In genomic region chr19:1260749-1261511, GRCh38 we compare ENCODE assay signal across 8 cellular contexts. TPM values are rescaled to one million over a fixed set of nuclear protein-coding genes. Genes with fewer than 3 reads are reported as not detected.
DNase-seq lines count a peak whose midpoint lies in the region; ATAC-seq, FAIRE-seq and TF ChIP-seq lines count a peak whose summit lies in the region.

No MANE protein-coding gene starts in this region.

- DNase-seq in GM13976 (ENCODE audit: low spot score) (peak; percentile 96), NCI-H187 treated with DMSO at 0.1 percent for 48 hours (lab: John Stamatoyannopoulos, UW) (peak; percentile 77), T-helper 17 cell (peak; percentile 96 to 98 (median 98)), amygdala (lab: John Stamatoyannopoulos, UW) (peak; percentile 54 to 96 (median 91)), right atrium auricular region (ENCODE audit: low spot score) (peak; percentile 96), putamen (ENCODE audit: low spot score) (peak; percentile 95), urothelium cell line (ENCODE audit: low spot score) (peak; percentile 90)

- H3K36me3 ChIP-seq in right atrium auricular region = peaks cover 24% of the 10 kb centered on the region

- in situ Hi-C loops in GM13976 (cut with MboI; ENCODE audit: low sequenced_read_pairs, unreplicated experiment) = no loop called here

- no peaks in the 10 kb centered on the region for H3K27me3 Mint-ChIP-seq in T-helper 17 cell

- FAIRE-seq in urothelium cell line (lab: Jason Lieb, UNC) = no peak

- peaks cover 2% of the 10 kb centered on the region for H3K36me3 Mint-ChIP-seq in T-helper 17 cell (ENCODE audit: low read depth)

- H3K27ac Mint-ChIP-seq in T-helper 17 cell = peak overlapping the region; percentile 96

- no peaks in the 10 kb centered on the region for H3K27me3 ChIP-seq in right atrium auricular region

- peak overlapping the region; percentile 52 to 67 for H3K4me3 ChIP-seq in right atrium auricular region

- H3K4me3 Mint-ChIP-seq in T-helper 17 cell = peak overlapping the region; percentile 94

- H3K9me3 ChIP-seq in T-helper 17 cell (ENCODE audit: control insufficient read depth, low read length, poor library complexity, severe bottlenecking) (no peaks in the 10 kb centered on the region), right atrium auricular region (no peaks in the 10 kb centered on the region)

- ATAC-seq in HG02870 (IDR thresholded peaks at IDR 0.05; ENCODE audit: unreplicated experiment) (peak; percentile 55), T-helper 17 cell (peak; percentile 85)

- H3K4me1 Mint-ChIP-seq in T-helper 17 cell = peaks cover 47% of the 10 kb centered on the region

- peak overlapping the region; percentile 93 to 97 for H3K27ac ChIP-seq in right atrium auricular region

- H3K4me1 ChIP-seq in right atrium auricular region = peaks cover 0 to 78% of the 10 kb centered on the region in 2 donors

- TF ChIP-seq CTCF in GM13976 (IDR thresholded peaks at IDR 0.05; ENCODE audit: borderline replicate concordance, control extremely low read depth, extremely low read depth, insufficient read depth, missing control alignments) (no peak), right atrium auricular region (IDR thresholded peaks at IDR 0.05) (no peak)

RNA-seq across cellular contexts. Expression of gene CIRBP, which starts 8.2 kb away (rescaled TPM):
- total RNA-seq in T-helper 17 cell = 100 to 1,000 TPM; 460 to 474 TPM
- 100 to 1,000 TPM; 288 to 385 TPM for total RNA-seq in right atrium auricular region

RNA-seq across cellular contexts. Expression of gene MIDN, which starts 12.5 kb away (rescaled TPM):
- total RNA-seq in T-helper 17 cell (100 to 1,000 TPM in 1 of 2 donors, 10 to 100 TPM in 1; 87.1 to 113 TPM), right atrium auricular region (10 to 100 TPM; 42.1 to 42.2 TPM)

RNA-seq across cellular contexts. Expression of gene FAM174C, which starts 14.4 kb away (rescaled TPM):
- total RNA-seq in T-helper 17 cell = 10 to 100 TPM; 40.6 to 43.6 TPM
- total RNA-seq in right atrium auricular region = 10 to 100 TPM; 28.9 to 29.8 TPM

RNA-seq across cellular contexts. Expression of gene ATP5F1D, which starts 19.4 kb away (rescaled TPM):
- 100 to 1,000 TPM; 104 to 115 TPM for total RNA-seq in T-helper 17 cell
- total RNA-seq in right atrium auricular region = 100 to 1,000 TPM; 193 to 269 TPM

RNA-seq across cellular contexts. Expression of gene CBARP, which starts 23.1 kb away (rescaled TPM):
- not detected for total RNA-seq in T-helper 17 cell
- 1 to 10 TPM; 2.4 to 2.6 TPM for total RNA-seq in right atrium auricular region

Comparison
In these comparisons a context has a peak if more than half of its experiments do, and no peak if none do; other contexts are left out.
1. Peak in every context shown above with its lines: DNase-seq, ATAC-seq, H3K4me3 ChIP-seq and H3K27ac ChIP-seq.